In genomic region chr4:185192059-185192458, GRCh38 we compare ENCODE assay signal across 10 cellular contexts. TPM values are rescaled to one million over a fixed set of nuclear protein-coding genes. Genes with fewer than 3 reads are reported as not detected.
A peak's percentile ranks its signal among the peaks of the same experiment; 100 is the strongest.
DNase-seq lines count a peak whose midpoint lies in the region; ATAC-seq and TF ChIP-seq lines count a peak whose summit lies in the region.
"Had no signal": no experiment of that assay in that cellular context is flagged by ENCODE, and none has a peak within 500 bp of the region (broad histone marks: within the 10 kb centered on the region; RNA-seq: fewer than 3 reads in every experiment).

No MANE protein-coding gene starts in this region.

- no peaks in the 10 kb centered on the region for H3K9me3 Mint-ChIP-seq in effector memory CD8-positive, alpha-beta T cell

- peaks cover 0 to 41% of the 10 kb centered on the region in 2 donors for H3K36me3 ChIP-seq in gastroesophageal sphincter

- ATAC-seq in GM19025 (IDR thresholded peaks at IDR 0.05; ENCODE audit: low read depth, unreplicated experiment) (peak; percentile 71), GM21619 (IDR thresholded peaks at IDR 0.05; ENCODE audit: unreplicated experiment) (peak; percentile 88), HG03108 (IDR thresholded peaks at IDR 0.05; ENCODE audit: unreplicated experiment) (peak; percentile 79), gastroesophageal sphincter (no peak)
- peak; percentile 39 for ATAC-seq in effector memory CD8-positive, alpha-beta T cell (replicated peaks)

- 91 to 100% methylated on average over 1 of the region's 1 CpG for WGBS in gastroesophageal sphincter (ENCODE audit: low coverage in 1 of 2), 2 donors

- H3K27ac ChIP-seq in caudate nucleus (ENCODE audit: low read depth, low read length) (no peak overlapping the region), gastroesophageal sphincter (no peak overlapping the region)
- H3K27ac ChIP-seq: VCaP had no signal

- H3K4me1 Mint-ChIP-seq in effector memory CD8-positive, alpha-beta T cell (ENCODE audit: low read depth in 2 of 2) = peaks cover 24 to 49% of the 10 kb centered on the region in 2 donors

- H3K4me3 ChIP-seq in gastroesophageal sphincter = no peak overlapping the region

- no peak for TF ChIP-seq POLR2A in gastroesophageal sphincter (IDR thresholded peaks at IDR 0.05)

- TF ChIP-seq CTCF in gastroesophageal sphincter (IDR thresholded peaks at IDR 0.05) = no peak

- TF ChIP-seq EP300 in gastroesophageal sphincter (IDR thresholded peaks at IDR 0.05) = no peak

- H3K36me3 Mint-ChIP-seq in effector memory CD8-positive, alpha-beta T cell (ENCODE audit: insufficient read depth) = peaks cover 33% of the 10 kb centered on the region

- H3K27ac Mint-ChIP-seq in effector memory CD8-positive, alpha-beta T cell = peak overlapping the region; percentile 36 to 44

- peak overlapping the region in 1 of 2 donors; percentile 26 for H3K4me3 Mint-ChIP-seq in effector memory CD8-positive, alpha-beta T cell

- H3K4me1 ChIP-seq in gastroesophageal sphincter = peaks cover 0 to 29% (median 0%) of the 10 kb centered on the region in 3 donors

- no peaks in the 10 kb centered on the region for H3K9me3 ChIP-seq in gastroesophageal sphincter

- H3K27me3 Mint-ChIP-seq in effector memory CD8-positive, alpha-beta T cell = no peaks in the 10 kb centered on the region

- H3K27me3 ChIP-seq in gastroesophageal sphincter = no peaks in the 10 kb centered on the region

- no peak for DNase-seq in effector memory CD8-positive, alpha-beta T cell
- DNase-seq in caudate nucleus (lab: John Stamatoyannopoulos, UW) (no peak), OCI-M2 (lab: John Stamatoyannopoulos, UW; ENCODE audit: unreplicated experiment) (no peak)
- DNase-seq: activated effector memory CD4-positive, alpha-beta T cell treated with anti-CD3 and anti-CD28 coated beads, Interleukin-2, amount 50 U/mL, for 16 hours; kidney glomerular epithelial cell had no signal

RNA-seq across cellular contexts. Expression of gene CFAP97, which starts 11.7 kb away (rescaled TPM):
- total RNA-seq in gastroesophageal sphincter = 10 to 100 TPM; 36.5 to 47.9 (median 42.8) TPM

RNA-seq across cellular contexts. Expression of gene SNX25, which starts 17.3 kb away (rescaled TPM):
- 10 to 100 TPM; 17.9 to 30.5 (median 24.9) TPM for total RNA-seq in gastroesophageal sphincter

RNA-seq across cellular contexts. Expression of gene SLC25A4, which starts 49.0 kb away (rescaled TPM):
- 100 to 1,000 TPM; 122 to 180 (median 157) TPM for total RNA-seq in gastroesophageal sphincter
